1 cellular context compared by ENCODE assay signal in the genomic region with DNA sequence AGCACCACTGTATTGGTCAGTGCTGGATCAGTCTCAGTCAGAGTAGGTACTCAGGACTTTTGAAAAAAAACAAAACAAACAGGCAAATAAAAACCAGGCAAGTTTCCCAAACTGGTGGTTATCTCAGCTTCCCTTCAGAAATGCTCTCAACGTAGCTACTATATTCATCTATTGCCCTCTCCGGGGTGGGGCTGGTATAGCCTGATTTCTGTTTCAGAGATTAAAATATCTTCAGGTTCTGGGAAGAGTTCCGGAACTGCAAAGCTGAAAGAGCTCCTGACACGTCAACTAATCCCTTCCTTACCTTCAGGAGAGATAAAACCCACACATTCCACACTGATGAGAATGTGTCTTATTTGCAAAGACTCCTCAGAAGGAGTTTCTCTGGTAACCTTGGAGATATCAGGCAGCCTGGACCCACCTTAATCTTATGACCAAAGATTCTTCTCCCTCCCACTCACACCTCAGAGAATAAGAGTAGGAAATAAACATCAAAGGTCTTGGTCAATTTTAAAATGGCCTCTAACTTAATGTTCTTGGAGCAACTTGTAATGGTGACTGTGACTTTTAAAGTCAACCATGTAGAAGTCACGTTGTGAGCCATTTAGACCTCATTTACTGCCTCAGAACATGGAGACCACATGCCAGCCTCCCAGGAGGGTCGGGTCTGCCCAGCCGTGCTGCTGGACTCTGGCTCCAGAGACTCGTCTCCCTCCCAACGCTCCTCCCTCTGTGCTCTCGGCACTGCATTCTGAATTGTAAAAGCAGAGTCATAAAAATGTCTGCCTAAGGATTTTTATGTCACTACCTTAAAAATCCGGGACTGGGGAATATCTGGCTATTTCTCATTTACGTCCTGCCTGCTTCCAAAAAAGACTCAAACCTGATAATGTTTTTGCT.
A peak's percentile ranks its signal among the peaks of the same experiment; 100 is the strongest.
TF ChIP-seq lines count a peak whose summit lies in the region.

No MANE protein-coding gene starts in this region.

TF ChIP-seq in K562, 482 proteins besides CTCF, POLR2A, EP300 and RAD21 (continued from another document and continues in another):
- TF ChIP-seq, protein P1, sequence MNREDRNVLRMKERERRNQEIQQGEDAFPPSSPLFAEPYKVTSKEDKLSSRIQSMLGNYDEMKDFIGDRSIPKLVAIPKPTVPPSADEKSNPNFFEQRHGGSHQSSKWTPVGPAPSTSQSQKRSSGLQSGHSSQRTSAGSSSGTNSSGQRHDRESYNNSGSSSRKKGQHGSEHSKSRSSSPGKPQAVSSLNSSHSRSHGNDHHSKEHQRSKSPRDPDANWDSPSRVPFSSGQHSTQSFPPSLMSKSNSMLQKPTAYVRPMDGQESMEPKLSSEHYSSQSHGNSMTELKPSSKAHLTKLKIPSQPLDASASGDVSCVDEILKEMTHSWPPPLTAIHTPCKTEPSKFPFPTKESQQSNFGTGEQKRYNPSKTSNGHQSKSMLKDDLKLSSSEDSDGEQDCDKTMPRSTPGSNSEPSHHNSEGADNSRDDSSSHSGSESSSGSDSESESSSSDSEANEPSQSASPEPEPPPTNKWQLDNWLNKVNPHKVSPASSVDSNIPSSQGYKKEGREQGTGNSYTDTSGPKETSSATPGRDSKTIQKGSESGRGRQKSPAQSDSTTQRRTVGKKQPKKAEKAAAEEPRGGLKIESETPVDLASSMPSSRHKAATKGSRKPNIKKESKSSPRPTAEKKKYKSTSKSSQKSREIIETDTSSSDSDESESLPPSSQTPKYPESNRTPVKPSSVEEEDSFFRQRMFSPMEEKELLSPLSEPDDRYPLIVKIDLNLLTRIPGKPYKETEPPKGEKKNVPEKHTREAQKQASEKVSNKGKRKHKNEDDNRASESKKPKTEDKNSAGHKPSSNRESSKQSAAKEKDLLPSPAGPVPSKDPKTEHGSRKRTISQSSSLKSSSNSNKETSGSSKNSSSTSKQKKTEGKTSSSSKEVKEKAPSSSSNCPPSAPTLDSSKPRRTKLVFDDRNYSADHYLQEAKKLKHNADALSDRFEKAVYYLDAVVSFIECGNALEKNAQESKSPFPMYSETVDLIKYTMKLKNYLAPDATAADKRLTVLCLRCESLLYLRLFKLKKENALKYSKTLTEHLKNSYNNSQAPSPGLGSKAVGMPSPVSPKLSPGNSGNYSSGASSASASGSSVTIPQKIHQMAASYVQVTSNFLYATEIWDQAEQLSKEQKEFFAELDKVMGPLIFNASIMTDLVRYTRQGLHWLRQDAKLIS (CRISPR knock-in tag; IDR thresholded peaks at IDR 0.05), result no peak
- TF ChIP-seq XRCC4 (IDR thresholded peaks at IDR 0.05; ENCODE audit: extremely low read depth, insufficient read depth, insufficient read length) (no peak), SMARCA4 (IDR thresholded peaks at IDR 0.05) (peak; percentile 92), SIRT6 (IDR thresholded peaks at IDR 0.05; ENCODE audit: low read depth, low read length) (no peak), LCOR (CRISPR knock-in tag; IDR thresholded peaks at IDR 0.05) (peak; percentile 75; the same call in 1 of the 2 replicates), POLR2H (tag; IDR thresholded peaks at IDR 0.05; ENCODE audit: low read depth) (peak; percentile 56; the same call in 1 of the 2 replicates), POLR2B (IDR thresholded peaks at IDR 0.05; ENCODE audit: low read depth, partially characterized antibody) (no peak), CREM (IDR thresholded peaks at IDR 0.05; ENCODE audit: low read depth) (peak; percentile 68), THRAP3 (IDR thresholded peaks at IDR 0.05; ENCODE audit: borderline replicate concordance) (peak; percentile 30; the same call in 1 of the 2 replicates), SMAD3 (CRISPR knock-in tag; conservative IDR thresholded peaks at IDR 0.05) (0 out of 2 replicates have a peak, but pooled peaks have one; percentile 46), HDAC2 (IDR thresholded peaks at IDR 0.05) (peak; percentile 96), ZNF584 (CRISPR knock-in tag; IDR thresholded peaks at IDR 0.05; ENCODE audit: low read depth) (peak; percentile 77), MXI1 (IDR thresholded peaks at IDR 0.05; ENCODE audit: low read depth, low read length) (peak; percentile 74), ARID2 (IDR thresholded peaks at IDR 0.05) (peak; percentile 37; the same call in 1 of the 2 replicates), BHLHE40 (IDR thresholded peaks at IDR 0.05; ENCODE audit: low read length) (peak; percentile 45), LARP7 (IDR thresholded peaks at IDR 0.05) (no peak), KLF1 (tag; IDR thresholded peaks at IDR 0.05) (no peak)
- TF ChIP-seq, protein P2, sequence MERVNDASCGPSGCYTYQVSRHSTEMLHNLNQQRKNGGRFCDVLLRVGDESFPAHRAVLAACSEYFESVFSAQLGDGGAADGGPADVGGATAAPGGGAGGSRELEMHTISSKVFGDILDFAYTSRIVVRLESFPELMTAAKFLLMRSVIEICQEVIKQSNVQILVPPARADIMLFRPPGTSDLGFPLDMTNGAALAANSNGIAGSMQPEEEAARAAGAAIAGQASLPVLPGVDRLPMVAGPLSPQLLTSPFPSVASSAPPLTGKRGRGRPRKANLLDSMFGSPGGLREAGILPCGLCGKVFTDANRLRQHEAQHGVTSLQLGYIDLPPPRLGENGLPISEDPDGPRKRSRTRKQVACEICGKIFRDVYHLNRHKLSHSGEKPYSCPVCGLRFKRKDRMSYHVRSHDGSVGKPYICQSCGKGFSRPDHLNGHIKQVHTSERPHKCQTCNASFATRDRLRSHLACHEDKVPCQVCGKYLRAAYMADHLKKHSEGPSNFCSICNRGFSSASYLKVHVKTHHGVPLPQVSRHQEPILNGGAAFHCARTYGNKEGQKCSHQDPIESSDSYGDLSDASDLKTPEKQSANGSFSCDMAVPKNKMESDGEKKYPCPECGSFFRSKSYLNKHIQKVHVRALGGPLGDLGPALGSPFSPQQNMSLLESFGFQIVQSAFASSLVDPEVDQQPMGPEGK (CRISPR knock-in tag; IDR thresholded peaks at IDR 0.05; ENCODE audit: borderline replicate concordance), result no peak
- TF ChIP-seq, protein P3, sequence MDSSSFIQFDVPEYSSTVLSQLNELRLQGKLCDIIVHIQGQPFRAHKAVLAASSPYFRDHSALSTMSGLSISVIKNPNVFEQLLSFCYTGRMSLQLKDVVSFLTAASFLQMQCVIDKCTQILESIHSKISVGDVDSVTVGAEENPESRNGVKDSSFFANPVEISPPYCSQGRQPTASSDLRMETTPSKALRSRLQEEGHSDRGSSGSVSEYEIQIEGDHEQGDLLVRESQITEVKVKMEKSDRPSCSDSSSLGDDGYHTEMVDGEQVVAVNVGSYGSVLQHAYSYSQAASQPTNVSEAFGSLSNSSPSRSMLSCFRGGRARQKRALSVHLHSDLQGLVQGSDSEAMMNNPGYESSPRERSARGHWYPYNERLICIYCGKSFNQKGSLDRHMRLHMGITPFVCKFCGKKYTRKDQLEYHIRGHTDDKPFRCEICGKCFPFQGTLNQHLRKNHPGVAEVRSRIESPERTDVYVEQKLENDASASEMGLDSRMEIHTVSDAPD (CRISPR knock-in tag; IDR thresholded peaks at IDR 0.05), result 0 out of 2 replicates have a peak, but pooled peaks have one; percentile 6
- TF ChIP-seq, protein P4, sequence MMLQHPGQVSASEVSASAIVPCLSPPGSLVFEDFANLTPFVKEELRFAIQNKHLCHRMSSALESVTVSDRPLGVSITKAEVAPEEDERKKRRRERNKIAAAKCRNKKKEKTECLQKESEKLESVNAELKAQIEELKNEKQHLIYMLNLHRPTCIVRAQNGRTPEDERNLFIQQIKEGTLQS (IDR thresholded peaks at IDR 0.05), result peak; percentile 75; the same call in 1 of the 2 replicates
- TF ChIP-seq, protein P4 (CRISPR knock-in tag; conservative IDR thresholded peaks at IDR 0.05), result 0 out of 2 replicates have a peak, but pooled peaks have one; percentile 24
- TF ChIP-seq, protein P5, sequence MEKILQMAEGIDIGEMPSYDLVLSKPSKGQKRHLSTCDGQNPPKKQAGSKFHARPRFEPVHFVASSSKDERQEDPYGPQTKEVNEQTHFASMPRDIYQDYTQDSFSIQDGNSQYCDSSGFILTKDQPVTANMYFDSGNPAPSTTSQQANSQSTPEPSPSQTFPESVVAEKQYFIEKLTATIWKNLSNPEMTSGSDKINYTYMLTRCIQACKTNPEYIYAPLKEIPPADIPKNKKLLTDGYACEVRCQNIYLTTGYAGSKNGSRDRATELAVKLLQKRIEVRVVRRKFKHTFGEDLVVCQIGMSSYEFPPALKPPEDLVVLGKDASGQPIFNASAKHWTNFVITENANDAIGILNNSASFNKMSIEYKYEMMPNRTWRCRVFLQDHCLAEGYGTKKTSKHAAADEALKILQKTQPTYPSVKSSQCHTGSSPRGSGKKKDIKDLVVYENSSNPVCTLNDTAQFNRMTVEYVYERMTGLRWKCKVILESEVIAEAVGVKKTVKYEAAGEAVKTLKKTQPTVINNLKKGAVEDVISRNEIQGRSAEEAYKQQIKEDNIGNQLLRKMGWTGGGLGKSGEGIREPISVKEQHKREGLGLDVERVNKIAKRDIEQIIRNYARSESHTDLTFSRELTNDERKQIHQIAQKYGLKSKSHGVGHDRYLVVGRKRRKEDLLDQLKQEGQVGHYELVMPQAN (IDR thresholded peaks at IDR 0.05; ENCODE audit: borderline replicate concordance), result no peak
- TF ChIP-seq, protein P6, sequence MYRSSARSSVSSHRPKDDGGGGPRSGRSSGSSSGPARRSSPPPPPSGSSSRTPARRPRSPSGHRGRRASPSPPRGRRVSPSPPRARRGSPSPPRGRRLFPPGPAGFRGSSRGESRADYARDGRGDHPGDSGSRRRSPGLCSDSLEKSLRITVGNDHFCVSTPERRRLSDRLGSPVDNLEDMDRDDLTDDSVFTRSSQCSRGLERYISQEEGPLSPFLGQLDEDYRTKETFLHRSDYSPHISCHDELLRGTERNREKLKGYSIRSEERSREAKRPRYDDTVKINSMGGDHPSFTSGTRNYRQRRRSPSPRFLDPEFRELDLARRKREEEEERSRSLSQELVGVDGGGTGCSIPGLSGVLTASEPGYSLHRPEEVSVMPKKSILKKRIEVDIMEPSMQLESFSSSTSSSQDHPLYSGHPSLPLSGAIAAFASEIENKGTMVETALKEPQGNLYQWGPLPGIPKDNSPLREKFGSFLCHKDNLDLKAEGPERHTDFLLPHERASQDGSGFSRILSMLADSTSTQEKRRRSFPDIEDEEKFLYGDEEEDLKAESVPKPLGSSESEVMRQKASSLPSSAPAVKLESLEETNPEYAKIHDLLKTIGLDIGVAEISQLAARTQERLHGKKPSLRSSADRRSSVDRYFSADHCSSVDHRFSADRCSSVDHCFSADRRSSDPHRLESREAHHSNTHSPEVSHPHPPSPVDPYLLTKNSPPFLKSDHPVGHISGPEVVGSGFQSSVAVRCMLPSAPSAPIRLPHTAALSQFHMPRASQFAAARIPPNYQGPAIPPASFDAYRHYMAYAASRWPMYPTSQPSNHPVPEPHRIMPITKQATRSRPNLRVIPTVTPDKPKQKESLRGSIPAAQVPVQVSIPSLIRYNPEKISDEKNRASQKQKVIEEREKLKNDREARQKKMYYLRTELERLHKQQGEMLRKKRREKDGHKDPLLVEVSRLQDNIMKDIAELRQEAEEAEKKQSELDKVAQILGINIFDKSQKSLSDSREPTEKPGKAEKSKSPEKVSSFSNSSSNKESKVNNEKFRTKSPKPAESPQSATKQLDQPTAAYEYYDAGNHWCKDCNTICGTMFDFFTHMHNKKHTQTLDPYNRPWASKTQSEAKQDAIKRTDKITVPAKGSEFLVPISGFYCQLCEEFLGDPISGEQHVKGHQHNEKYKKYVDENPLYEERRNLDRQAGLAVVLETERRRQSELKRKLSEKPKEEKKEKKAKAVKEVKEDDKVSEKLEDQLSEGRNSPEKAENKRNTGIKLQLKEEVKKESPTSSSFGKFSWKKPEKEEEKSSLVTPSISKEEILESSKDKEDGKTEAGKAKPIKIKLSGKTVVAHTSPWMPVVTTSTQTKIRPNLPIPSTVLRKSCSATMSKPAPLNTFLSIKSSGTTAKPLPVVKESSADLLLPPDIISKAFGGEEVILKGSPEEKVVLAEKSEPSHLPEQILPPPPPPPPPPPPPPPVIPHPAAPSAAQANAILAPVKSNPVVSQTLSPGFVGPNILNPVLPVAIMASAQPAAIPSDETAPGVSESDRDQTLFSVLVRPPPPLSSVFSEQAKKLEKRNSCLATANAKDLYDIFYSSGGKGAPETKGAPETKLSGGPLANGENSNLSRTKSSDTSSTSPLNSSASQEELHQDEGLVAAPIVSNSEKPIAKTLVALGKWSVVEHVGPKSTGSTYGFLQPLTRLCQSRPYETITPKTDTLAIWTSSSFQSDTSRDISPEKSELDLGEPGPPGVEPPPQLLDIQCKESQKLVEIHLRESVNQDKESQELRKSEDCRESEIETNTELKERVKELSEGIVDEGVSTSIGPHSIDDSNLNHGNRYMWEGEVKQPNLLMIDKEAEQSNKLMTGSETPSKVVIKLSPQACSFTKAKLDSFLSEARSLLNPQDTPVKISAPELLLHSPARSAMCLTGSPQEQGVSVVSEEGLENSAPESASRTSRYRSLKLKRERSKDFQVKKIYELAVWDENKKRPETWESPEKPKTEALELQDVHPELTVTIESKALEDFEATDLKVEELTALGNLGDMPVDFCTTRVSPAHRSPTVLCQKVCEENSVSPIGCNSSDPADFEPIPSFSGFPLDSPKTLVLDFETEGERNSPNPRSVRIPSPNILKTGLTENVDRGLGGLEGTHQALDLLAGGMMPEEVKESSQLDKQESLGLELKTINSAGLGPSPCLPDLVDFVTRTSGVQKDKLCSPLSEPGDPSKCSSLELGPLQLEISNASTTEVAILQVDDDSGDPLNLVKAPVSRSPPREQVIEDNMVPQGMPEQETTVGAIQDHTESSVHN (IDR thresholded peaks at IDR 0.05; ENCODE audit: borderline replicate concordance in 1 of 2, low read depth in 1 of 2), result no peak
- TF ChIP-seq, protein P7, sequence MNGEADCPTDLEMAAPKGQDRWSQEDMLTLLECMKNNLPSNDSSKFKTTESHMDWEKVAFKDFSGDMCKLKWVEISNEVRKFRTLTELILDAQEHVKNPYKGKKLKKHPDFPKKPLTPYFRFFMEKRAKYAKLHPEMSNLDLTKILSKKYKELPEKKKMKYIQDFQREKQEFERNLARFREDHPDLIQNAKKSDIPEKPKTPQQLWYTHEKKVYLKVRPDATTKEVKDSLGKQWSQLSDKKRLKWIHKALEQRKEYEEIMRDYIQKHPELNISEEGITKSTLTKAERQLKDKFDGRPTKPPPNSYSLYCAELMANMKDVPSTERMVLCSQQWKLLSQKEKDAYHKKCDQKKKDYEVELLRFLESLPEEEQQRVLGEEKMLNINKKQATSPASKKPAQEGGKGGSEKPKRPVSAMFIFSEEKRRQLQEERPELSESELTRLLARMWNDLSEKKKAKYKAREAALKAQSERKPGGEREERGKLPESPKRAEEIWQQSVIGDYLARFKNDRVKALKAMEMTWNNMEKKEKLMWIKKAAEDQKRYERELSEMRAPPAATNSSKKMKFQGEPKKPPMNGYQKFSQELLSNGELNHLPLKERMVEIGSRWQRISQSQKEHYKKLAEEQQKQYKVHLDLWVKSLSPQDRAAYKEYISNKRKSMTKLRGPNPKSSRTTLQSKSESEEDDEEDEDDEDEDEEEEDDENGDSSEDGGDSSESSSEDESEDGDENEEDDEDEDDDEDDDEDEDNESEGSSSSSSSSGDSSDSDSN (IDR thresholded peaks at IDR 0.05; ENCODE audit: borderline replicate concordance in 1 of 2, low read depth in 2 of 2, low read length in 2 of 2), result 0 out of 4 replicates have a peak, but pooled peaks of 1 of the 2 experiments have one; percentile 49
